ENCODE assay signal across 8 cellular contexts in genomic region chr12:12725086-12725955, GRCh38. TPM values are rescaled to one million over a fixed set of nuclear protein-coding genes. Genes with fewer than 3 reads are reported as not detected.
DNase-seq lines count a peak whose midpoint lies in the region; FAIRE-seq and TF ChIP-seq lines count a peak whose summit lies in the region.

No MANE protein-coding gene starts in this region.

- H4K91ac ChIP-seq in neuronal stem cell (ENCODE audit: low read depth, low read length, poor library complexity) = peak overlapping the region; percentile 94

- peaks cover 89% of the 10 kb centered on the region for H3K79me2 ChIP-seq in MM.1S (ENCODE audit: low read length)

- H3K14ac ChIP-seq in neuronal stem cell (ENCODE audit: low read length) = peak overlapping the region; percentile 47

- H2BK12ac ChIP-seq in neuronal stem cell (ENCODE audit: low read length) = peak overlapping the region; percentile 73

- peaks cover 21% of the 10 kb centered on the region for H3K4me1 ChIP-seq in MM.1S (ENCODE audit: low read length)
- peaks cover 0 to 23% of the 10 kb centered on the region in 2 donors for H3K4me1 ChIP-seq in neuronal stem cell (ENCODE audit: control insufficient read depth in 2 of 2, insufficient read depth in 1 of 2, low read depth in 1 of 2, low read length in 2 of 2)
- peaks cover 0 to 48% (median 44%) of the 10 kb centered on the region in 5 donors for H3K4me1 ChIP-seq in subcutaneous abdominal adipose tissue (ENCODE audit: control insufficient read depth in 5 of 5, insufficient read depth in 5 of 5, low read length in 5 of 5)

- no peaks in the 10 kb centered on the region for H3K27me3 ChIP-seq in MM.1S (replicated peaks; ENCODE audit: insufficient read depth, low read length)
- no peaks in the 10 kb centered on the region for H3K27me3 ChIP-seq in neuronal stem cell (ENCODE audit: control insufficient read depth in 3 of 3, insufficient read depth in 3 of 3, low read depth in 1 of 3, low read length in 3 of 3)
- H3K27me3 ChIP-seq in subcutaneous abdominal adipose tissue (ENCODE audit: control insufficient read depth in 5 of 5, insufficient read depth in 4 of 5, low read length in 5 of 5) = no peaks in the 10 kb centered on the region

- peak; percentile 100 for DNase-seq in HCEC 1CT
- DNase-seq in MM.1S = peak; percentile 98
- DNase-seq in SIG-M5 (lab: John Stamatoyannopoulos, UW) = peak; percentile 95
- DNase-seq in activated naive CD4-positive, alpha-beta T cell (lab: John Stamatoyannopoulos, UW) = peak; percentile 75 to 92 (median 86)
- DNase-seq in foreskin melanocyte = peak; percentile 99
- peak; percentile 95 for DNase-seq in neuronal stem cell (ENCODE audit: low spot score)

- no CpG with 5 or more reads among the region's 93 CpGs for WGBS in neuronal stem cell (ENCODE audit: extremely low coverage in 2 of 2, insufficient read length in 2 of 2, insufficient replicate concordance in 1 of 2), 2 donors

- H3K9ac ChIP-seq in MM.1S (ENCODE audit: low read length) = peak overlapping the region; percentile 100
- peak overlapping the region; percentile 98 for H3K9ac ChIP-seq in neuronal stem cell (ENCODE audit: low read depth, low read length, poor library complexity)
- H3K9ac ChIP-seq in subcutaneous abdominal adipose tissue (ENCODE audit: low read length in 5 of 5) = peak overlapping the region in 4 of 5 donors; percentile 9 to 75 (median 67)

- peak overlapping the region; percentile 99 for H3K18ac ChIP-seq in neuronal stem cell (ENCODE audit: low read length)

- peaks cover 69% of the 10 kb centered on the region for H3F3A ChIP-seq in MM.1S (ENCODE audit: insufficient read depth, low read length)

- peak overlapping the region; percentile 94 for H3K4me3 ChIP-seq in MM.1S (ENCODE audit: low read length)
- peak overlapping the region; percentile 84 to 98 for H3K4me3 ChIP-seq in neuronal stem cell (ENCODE audit: low read length in 2 of 2)
- H3K4me3 ChIP-seq in subcutaneous abdominal adipose tissue (ENCODE audit: low read depth in 1 of 5, low read length in 5 of 5) = peak overlapping the region; percentile 57 to 90 (median 85)

- H2BK15ac ChIP-seq in neuronal stem cell (ENCODE audit: low read length) = peak overlapping the region; percentile 85

- no peak for TF ChIP-seq CTCF in MM.1S (IDR thresholded peaks at IDR 0.05; ENCODE audit: low read length)

- H4K8ac ChIP-seq in neuronal stem cell (ENCODE audit: low read depth, low read length) = no peak overlapping the region

- no peaks in the 10 kb centered on the region; the same call in 1 of the 2 replicates for H3K36me3 ChIP-seq in MM.1S (replicated peaks; ENCODE audit: insufficient read depth, low read length)
- peaks cover 2 to 37% of the 10 kb centered on the region in 2 donors for H3K36me3 ChIP-seq in neuronal stem cell (replicated peaks in 1 of 2; ENCODE audit: control insufficient read depth in 2 of 2, insufficient read depth in 2 of 2, low read length in 2 of 2)
- peaks cover 2 to 15% (median 10%) of the 10 kb centered on the region in 5 donors for H3K36me3 ChIP-seq in subcutaneous abdominal adipose tissue (ENCODE audit: control insufficient read depth in 5 of 5, insufficient read depth in 5 of 5, low read length in 5 of 5)

- peak; percentile 84 for FAIRE-seq in G401.6 (lab: Jason Lieb, UNC)

- H3K9me2 ChIP-seq in MM.1S (replicated peaks; ENCODE audit: insufficient read depth, low read length) = no peaks in the 10 kb centered on the region

- H3K27ac ChIP-seq in MM.1S (ENCODE audit: low read length) = peak overlapping the region; percentile 97
- peak overlapping the region; percentile 100 for H3K27ac ChIP-seq in neuronal stem cell (replicated peaks; ENCODE audit: low read length)
- H3K27ac ChIP-seq in subcutaneous abdominal adipose tissue (ENCODE audit: low read depth, low read length) = peak overlapping the region; percentile 77

- no peaks in the 10 kb centered on the region for H4K20me1 ChIP-seq in MM.1S (ENCODE audit: insufficient read depth, low read length)

- peak overlapping the region; percentile 99 for H2BK5ac ChIP-seq in neuronal stem cell (ENCODE audit: low read length)

- H3K4me2 ChIP-seq in MM.1S (ENCODE audit: low read depth, low read length) (peak overlapping the region; percentile 89; the same call in 1 of the 2 replicates), neuronal stem cell (ENCODE audit: insufficient read depth, low read length, poor library complexity, severe bottlenecking) (peak overlapping the region; percentile 98)

- H3K23ac ChIP-seq in neuronal stem cell (ENCODE audit: low read depth, low read length, poor library complexity) = peak overlapping the region; percentile 97

- peak overlapping the region; percentile 98 for H2AK5ac ChIP-seq in neuronal stem cell (ENCODE audit: low read depth, low read length)

- H3K9me3 ChIP-seq in MM.1S (replicated peaks; ENCODE audit: insufficient read depth, low read length) (no peaks in the 10 kb centered on the region), neuronal stem cell (replicated peaks in 1 of 2; ENCODE audit: control insufficient read depth in 2 of 2, insufficient read depth in 1 of 2, low read depth in 1 of 2, low read length in 2 of 2) (no peaks in the 10 kb centered on the region), subcutaneous abdominal adipose tissue (ENCODE audit: control insufficient read depth in 5 of 5, low read length in 5 of 5) (no peaks in the 10 kb centered on the region)

- H3K4ac ChIP-seq in neuronal stem cell (ENCODE audit: low read length) = peak overlapping the region; percentile 93

- peak overlapping the region; percentile 99 for H2BK120ac ChIP-seq in neuronal stem cell (ENCODE audit: low read depth, low read length)

- peaks cover 4% of the 10 kb centered on the region for H3K79me1 ChIP-seq in neuronal stem cell (ENCODE audit: low read depth, low read length)

- no peak overlapping the region for H2AFZ ChIP-seq in MM.1S (ENCODE audit: low read length)
- H2AFZ ChIP-seq in neuronal stem cell (ENCODE audit: low read length) = peak overlapping the region; percentile 89

RNA-seq across cellular contexts. Expression of gene CDKN1B, which starts 8.2 kb away (rescaled TPM):
- 49.7 TPM for polyA plus RNA-seq in neuronal stem cell (2013, experiment 1 of 2)
- polyA plus RNA-seq in neuronal stem cell (2013, experiment 2 of 2) = 51.1 TPM

RNA-seq across cellular contexts. Expression of gene GPR19, which starts 29.3 kb away (rescaled TPM):
- polyA plus RNA-seq in neuronal stem cell (2013, experiment 1 of 2) = 32.4 TPM
- 33.4 TPM for polyA plus RNA-seq in neuronal stem cell (2013, experiment 2 of 2)

Comparison
In these comparisons a context has a peak if more than half of its experiments do, and no peak if none do; other contexts are left out.
1. Peak in every context shown above with its lines: DNase-seq, H3K4me3 ChIP-seq and H3K27ac ChIP-seq.